20 cellular contexts compared by ENCODE assay signal in the genomic region with DNA sequence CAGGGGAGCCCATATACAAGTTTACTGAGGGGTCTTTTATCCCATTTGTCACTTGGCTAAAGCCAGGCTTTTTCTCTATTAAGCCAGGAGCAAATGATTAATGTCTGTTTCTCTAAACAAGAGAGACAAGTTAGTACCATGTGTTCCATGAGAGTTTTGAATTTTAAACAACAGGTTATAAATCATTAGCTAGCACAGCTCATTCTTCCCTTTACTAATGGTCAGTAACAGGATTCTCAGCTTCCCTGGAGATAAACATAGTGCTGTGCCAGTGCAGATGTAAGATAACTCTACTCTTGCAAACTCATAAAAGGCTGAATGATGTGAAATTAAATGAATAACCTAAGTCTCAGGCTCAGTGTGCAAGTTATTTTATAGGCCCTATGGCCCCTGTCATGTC.
A peak's percentile ranks its signal among the peaks of the same experiment; 100 is the strongest.
DNase-seq lines count a peak whose midpoint lies in the region; ATAC-seq and TF ChIP-seq lines count a peak whose summit lies in the region.
"Had no signal": no experiment of that assay in that cellular context is flagged by ENCODE, and none has a peak within 500 bp of the region (broad histone marks: within the 10 kb centered on the region; RNA-seq: fewer than 3 reads in every experiment).

No MANE protein-coding gene starts in this region.

- H3K9me3 Mint-ChIP-seq in chondrocyte (ENCODE audit: low read depth) = no peaks in the 10 kb centered on the region
- peaks cover 9 to 27% (median 19%) of the 10 kb centered on the region in 6 donors for H3K9me3 Mint-ChIP-seq in immature natural killer cell
- H3K9me3 Mint-ChIP-seq: IgD-negative memory B cell had no signal

- no peaks in the 10 kb centered on the region for H3K36me3 ChIP-seq in heart left ventricle
- H3K36me3 ChIP-seq: BE2C, SJCRH30 had no signal

- H3K9me3 ChIP-seq in heart left ventricle = no peaks in the 10 kb centered on the region
- H3K9me3 ChIP-seq: BE2C, SJCRH30 had no signal

- intact Hi-C loops in heart left ventricle (cut with DNase I) = no loop called here

- H3K27ac ChIP-seq in heart left ventricle = no peak overlapping the region
- H3K27ac ChIP-seq: GM23248, RWPE1, SJCRH30 had no signal

- H3K4me3 ChIP-seq in heart left ventricle = no peak overlapping the region
- H3K4me3 ChIP-seq: GM12878, GM23248, SJCRH30 had no signal

- CTCF ChIA-PET in HEK293T (lab: Yijun Ruan, JAX) = no interaction called here

- no peaks in the 10 kb centered on the region for H3K4me1 ChIP-seq in heart left ventricle
- H3K4me1 ChIP-seq: BE2C, SJCRH30 had no signal

- H3K27ac Mint-ChIP-seq in chondrocyte (ENCODE audit: unreplicated experiment) (peak overlapping the region; percentile 37), immature natural killer cell (no peak overlapping the region)
- H3K27ac Mint-ChIP-seq: CD4-positive, alpha-beta memory T cell; IgD-negative memory B cell had no signal

- H3K4me3 Mint-ChIP-seq in chondrocyte (ENCODE audit: unreplicated experiment) = no peak overlapping the region
- no peak overlapping the region for H3K4me3 Mint-ChIP-seq in immature natural killer cell
- H3K4me3 Mint-ChIP-seq: CD4-positive, alpha-beta memory T cell; IgD-negative memory B cell had no signal

- POLR2A ChIA-PET in HEK293T (lab: Yijun Ruan, JAX) = no interaction called here

- H3K4me1 Mint-ChIP-seq in chondrocyte (ENCODE audit: low read depth) = peaks cover 10% of the 10 kb centered on the region
- no peaks in the 10 kb centered on the region for H3K4me1 Mint-ChIP-seq in immature natural killer cell
- H3K4me1 Mint-ChIP-seq: CD4-positive, alpha-beta memory T cell; IgD-negative memory B cell had no signal

- H3K27me3 Mint-ChIP-seq in chondrocyte (ENCODE audit: low read depth) (peaks cover under 1% of the 10 kb centered on the region), immature natural killer cell (ENCODE audit: low read depth in 3 of 3) (peaks cover 0 to 2% (median 0%) of the 10 kb centered on the region in 3 donors)
- H3K27me3 Mint-ChIP-seq: CD4-positive, alpha-beta memory T cell; IgD-negative memory B cell had no signal

- no peak for ATAC-seq in heart left ventricle
- ATAC-seq: GM12878, HCT116 had no signal

- H3K27me3 ChIP-seq in heart left ventricle = no peaks in the 10 kb centered on the region
- H3K27me3 ChIP-seq: BE2C, SJCRH30 had no signal

- no peaks in the 10 kb centered on the region for H3K36me3 Mint-ChIP-seq in chondrocyte (ENCODE audit: low read depth)
- H3K36me3 Mint-ChIP-seq in immature natural killer cell = peaks cover 0 to 4% (median 0%) of the 10 kb centered on the region in 3 donors
- H3K36me3 Mint-ChIP-seq: CD4-positive, alpha-beta memory T cell; IgD-negative memory B cell had no signal

- TF ChIP-seq CTCF in chondrocyte (IDR thresholded peaks at IDR 0.05) = no peak
- TF ChIP-seq CTCF in heart left ventricle (IDR thresholded peaks at IDR 0.05) = no peak

- DNase-seq in HEK293T (ENCODE audit: extremely low spot score) (no peak), chondrocyte (ENCODE audit: low spot score) (no peak), kidney tubule cell (ENCODE audit: low spot score) (peak; percentile 54), RPMI8226 (no peak), heart left ventricle (no peak), immature natural killer cell (no peak)
- DNase-seq in stimulated activated CD4-positive, alpha-beta T cell treated with anti-CD3 and anti-CD28 coated beads, Interleukin-1b, Interleukin-23, amount 100 ng/mL, for 48 hours = no peak
- DNase-seq: BE2C; CD4-positive, alpha-beta memory T cell; GDM1; GM23248; Kasumi-1; NCI-H1105 treated with DMSO at 0.1 percent for 48 hours; NCI-H1694 treated with DMSO at 0.1 percent for 48 hours; NCI-H2107; SJCRH30 had no signal

- no peak for TF ChIP-seq POLR2A in heart left ventricle (IDR thresholded peaks at IDR 0.05)

TF ChIP-seq in HEK293T, 16 proteins besides CTCF, POLR2A, EP300 and RAD21:
- TF ChIP-seq, protein P1, sequence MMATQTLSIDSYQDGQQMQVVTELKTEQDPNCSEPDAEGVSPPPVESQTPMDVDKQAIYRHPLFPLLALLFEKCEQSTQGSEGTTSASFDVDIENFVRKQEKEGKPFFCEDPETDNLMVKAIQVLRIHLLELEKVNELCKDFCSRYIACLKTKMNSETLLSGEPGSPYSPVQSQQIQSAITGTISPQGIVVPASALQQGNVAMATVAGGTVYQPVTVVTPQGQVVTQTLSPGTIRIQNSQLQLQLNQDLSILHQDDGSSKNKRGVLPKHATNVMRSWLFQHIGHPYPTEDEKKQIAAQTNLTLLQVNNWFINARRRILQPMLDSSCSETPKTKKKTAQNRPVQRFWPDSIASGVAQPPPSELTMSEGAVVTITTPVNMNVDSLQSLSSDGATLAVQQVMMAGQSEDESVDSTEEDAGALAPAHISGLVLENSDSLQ (IDR thresholded peaks at IDR 0.05) = peak; percentile 76
- TF ChIP-seq L3MBTL2 (conservative IDR thresholded peaks at IDR 0.05) = no peak
TF ChIP-seq in HEK293T: peak in this region for 1.
